Comparison of ENCODE assay signal across 8 cellular contexts in genomic region chr15:85379403-85380131, GRCh38. TPM values are rescaled to one million over a fixed set of nuclear protein-coding genes. Genes with fewer than 3 reads are reported as not detected.
DNase-seq lines count a peak whose midpoint lies in the region; ATAC-seq and TF ChIP-seq lines count a peak whose summit lies in the region.

No MANE protein-coding gene starts in this region.

- peaks cover 19 to 27% of the 10 kb centered on the region in 2 experiments for H3K4me1 Mint-ChIP-seq in H9
- peaks cover 35% of the 10 kb centered on the region for H3K4me1 Mint-ChIP-seq in osteocyte (ENCODE audit: unreplicated experiment)

- no peak overlapping the region for H2AK5ac ChIP-seq in H9 (ENCODE audit: insufficient read length, low read length)

- no peak overlapping the region for H3K56ac ChIP-seq in H9 (ENCODE audit: insufficient read length, low read depth, low read length)

- H3K9me3 Mint-ChIP-seq in H9 (no peaks in the 10 kb centered on the region), osteocyte (ENCODE audit: unreplicated experiment) (no peaks in the 10 kb centered on the region)

- peak overlapping the region; percentile 14 for H3K9ac ChIP-seq in H9 (ENCODE audit: extremely low read depth, insufficient read length, low read length)

- H3K27ac Mint-ChIP-seq in H9, result peak overlapping the region in 1 of 3 experiments; percentile 82; a peak in 2 of 7 replicates
- H3K27ac Mint-ChIP-seq in osteocyte (ENCODE audit: unreplicated experiment), result peak overlapping the region; percentile 90

- 0 out of 2 replicates have a peak, but pooled peaks cover 2% of the 10 kb centered on the region for H3K4me1 ChIP-seq in H9 (ENCODE audit: insufficient read depth, low read length)

- H3K23ac ChIP-seq in H9 (ENCODE audit: insufficient read length, low read depth, low read length), result no peak overlapping the region

- H2BK120ac ChIP-seq in H9 (ENCODE audit: low read depth, low read length, poor library complexity, severe bottlenecking), result no peak overlapping the region

- H3K27me3 Mint-ChIP-seq in H9 (ENCODE audit: low read depth) (peaks cover 4% of the 10 kb centered on the region), osteocyte (ENCODE audit: unreplicated experiment) (no peaks in the 10 kb centered on the region)

- H3K4me3 Mint-ChIP-seq in H9 (peak overlapping the region; percentile 90 to 91), osteocyte (ENCODE audit: unreplicated experiment) (peak overlapping the region; percentile 93)

- no peak overlapping the region for H4K5ac ChIP-seq in H9 (ENCODE audit: insufficient read length, low read depth, low read length)

- H3K4me3 ChIP-seq in epithelial cell of proximal tubule (ENCODE audit: low read depth, low read length), result peak overlapping the region; percentile 63

- TF ChIP-seq CTCF in H9 (conservative IDR thresholded peaks at IDR 0.05) (no peak), epithelial cell of proximal tubule (conservative IDR thresholded peaks at IDR 0.05; ENCODE audit: low read depth, low read length) (no peak), osteocyte (IDR thresholded peaks at IDR 0.05) (no peak)

- no peaks in the 10 kb centered on the region for H3K27me3 ChIP-seq in H9 (ENCODE audit: insufficient read depth, low read length)

- H3K14ac ChIP-seq in H9 (ENCODE audit: insufficient read depth, low read length), result no peak overlapping the region

- H4K8ac ChIP-seq in H9 (replicated peaks; ENCODE audit: insufficient read length, low read depth, low read length), result no peak overlapping the region

- no peak overlapping the region for H2BK12ac ChIP-seq in H9 (ENCODE audit: insufficient read length, low read depth, low read length)

- no peak overlapping the region for H3K4ac ChIP-seq in H9 (ENCODE audit: low read depth, low read length)

- H3K27ac ChIP-seq in H9 (ENCODE audit: insufficient read length, low read depth, low read length), result no peak overlapping the region

- peak overlapping the region; percentile 96 for H3K4me2 ChIP-seq in H9 (ENCODE audit: insufficient read depth, insufficient read length, low read length)

- no CpG with 5 or more reads among the region's 19 CpGs for WGBS in H9 (ENCODE audit: extremely low coverage, insufficient read length, low lambda C conversion rate)

- ATAC-seq in GM21529 (IDR thresholded peaks at IDR 0.05; ENCODE audit: unreplicated experiment) (no peak), GM19328 (IDR thresholded peaks at IDR 0.05; ENCODE audit: unreplicated experiment) (no peak)

- no peak overlapping the region for H2BK15ac ChIP-seq in H9 (ENCODE audit: low read depth, low read length)

- no peak overlapping the region for H3K18ac ChIP-seq in H9 (ENCODE audit: insufficient read length, low read depth, low read length)

- H2BK20ac ChIP-seq in H9 (ENCODE audit: low read depth, low read length, poor library complexity, severe bottlenecking), result no peak overlapping the region

- peaks cover under 1% of the 10 kb centered on the region for H3K79me1 ChIP-seq in H9 (ENCODE audit: insufficient read depth, low read depth, low read length, poor library complexity, severe bottlenecking)

- no peak overlapping the region for H3T11ph ChIP-seq in H9 (ENCODE audit: low read length)

- no peaks in the 10 kb centered on the region for H3K9me3 ChIP-seq in H9 (ENCODE audit: control insufficient read depth, low read depth, low read length)

- peak overlapping the region; percentile 87 for H2AFZ ChIP-seq in H9 (ENCODE audit: low read length)

- H3K79me2 ChIP-seq in H9 (ENCODE audit: insufficient read depth, low read length), result peaks cover 3% of the 10 kb centered on the region; the same call in 1 of the 2 replicates

- H3K36me3 Mint-ChIP-seq in H9 (ENCODE audit: insufficient read depth in 1 of 3, low read depth in 3 of 3) (no peaks in the 10 kb centered on the region), osteocyte (ENCODE audit: unreplicated experiment) (no peaks in the 10 kb centered on the region)

- DNase-seq in A172 (ENCODE audit: low spot score) (peak; percentile 28), H9 (no peak), epithelial cell of proximal tubule (ENCODE audit: low read depth) (no peak), osteocyte (ENCODE audit: extremely low spot score, unreplicated experiment) (no peak), amniotic stem cell (lab: John Stamatoyannopoulos, UW) (no peak)
- DNase-seq in activated CD4-positive, alpha-beta T cell treated with anti-CD3 and anti-CD28 coated beads, Interleukin-2, amount 50 U/mL, for 24 hours (ENCODE audit: low read depth in 1 of 2, low spot score in 1 of 2), result peak; percentile 6 to 7

- H2BK5ac ChIP-seq in H9 (ENCODE audit: insufficient read length, low read length), result no peak overlapping the region

- no peaks in the 10 kb centered on the region for H4K20me1 ChIP-seq in H9 (ENCODE audit: control insufficient read depth, insufficient read depth, insufficient read length)

- no peak overlapping the region for H4K91ac ChIP-seq in H9 (ENCODE audit: insufficient read length, low read depth, low read length)

- H3K23me2 ChIP-seq in H9 (ENCODE audit: insufficient read length, low read depth, low read length, poor library complexity, severe bottlenecking), result peaks cover 5% of the 10 kb centered on the region

RNA-seq across cellular contexts. Expression of gene AKAP13, which starts 0.8 kb away (rescaled TPM):
- 34.3 and 35.9 TPM in 2 replicates for total RNA-seq in A172 (2014; rRNA removed; shearing (Covaris generic))
- total RNA-seq in H9 (2021) (41.7 and 47.3 TPM in 2 replicates), epithelial cell of proximal tubule (23.4 and 40.9 TPM in 2 replicates), osteocyte (146 and 161 TPM in 2 replicates)

Comparison
In these comparisons a context has a peak if more than half of its experiments do, and no peak if none do; other contexts are left out.
1. DNase-seq: peak in A172 (single experiment) and activated CD4-positive, alpha-beta T cell treated with anti-CD3 and anti-CD28 coated beads, Interleukin-2, amount 50 U/mL, for 24 hours (2 of 2); none in H9 (single experiment), epithelial cell of proximal tubule (single experiment), osteocyte (single experiment) and amniotic stem cell (single experiment).